ENCODE assay signal across 1 cellular context in the genomic region with DNA sequence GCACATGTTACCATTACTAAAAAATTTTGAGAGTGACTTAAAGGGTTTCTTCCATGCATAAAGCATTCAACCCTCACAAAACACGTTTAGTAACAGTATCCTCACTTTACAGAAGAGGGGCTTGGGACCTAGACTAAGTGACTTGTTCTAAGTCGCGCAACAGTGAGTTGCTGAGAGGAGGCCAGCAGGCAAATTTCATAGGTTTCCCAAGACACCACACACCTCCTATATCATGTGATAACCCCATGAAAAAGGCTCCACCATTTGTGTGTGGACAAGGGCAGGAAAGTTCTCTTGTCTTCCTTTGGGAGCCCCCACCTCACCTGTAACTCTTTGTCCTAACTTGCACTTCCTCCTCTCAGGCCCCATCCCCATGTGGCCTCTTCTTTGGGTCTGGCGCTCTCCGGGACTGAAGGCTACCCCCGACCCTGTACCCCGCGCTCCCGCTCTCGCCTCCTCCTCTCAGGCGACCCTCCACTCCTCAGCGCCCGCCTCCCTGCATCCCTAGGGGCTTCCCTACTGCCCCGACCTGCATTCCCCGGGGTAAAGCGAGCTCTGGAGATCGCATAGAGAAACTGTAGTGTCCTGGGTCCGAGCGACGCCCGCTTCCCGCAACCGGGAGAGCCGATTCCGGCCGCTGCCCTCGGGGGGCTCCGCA.
TF ChIP-seq lines count a peak whose summit lies in the region.

No MANE protein-coding gene starts in this region.

TF ChIP-seq in GM12878, 131 proteins besides CTCF, POLR2A, EP300 and RAD21 (continues in another document):
- TF ChIP-seq CEBPB (IDR thresholded peaks at IDR 0.05; ENCODE audit: borderline replicate concordance in 1 of 2, low read depth in 2 of 2, low read length in 2 of 2) (no peak), NBN (IDR thresholded peaks at IDR 0.05) (no peak), SUZ12 (IDR thresholded peaks at IDR 0.05; ENCODE audit: unreplicated experiment) (no peak), SIN3A (IDR thresholded peaks at IDR 0.05; ENCODE audit: low read depth, low read length) (no peak), MTA2 (IDR thresholded peaks at IDR 0.05; ENCODE audit: low read depth) (no peak), ELK1 (IDR thresholded peaks at IDR 0.05; ENCODE audit: low read depth, low read length) (no peak), EZH2 (IDR thresholded peaks at IDR 0.05; ENCODE audit: borderline replicate concordance, control insufficient read depth, low read depth, low read length) (no peak), SPI1 (IDR thresholded peaks at IDR 0.05; ENCODE audit: borderline replicate concordance, insufficient read depth, low read depth, low read length) (no peak; the same call in 1 of the 2 replicates), KDM1A (IDR thresholded peaks at IDR 0.05; ENCODE audit: borderline replicate concordance) (no peak), NFIC (IDR thresholded peaks at IDR 0.05; ENCODE audit: low read depth, low read length) (no peak), RCOR1 (conservative IDR thresholded peaks at IDR 0.05; ENCODE audit: low read depth, low read length) (no peak), PAX8 (IDR thresholded peaks at IDR 0.05) (no peak), SIX5 (IDR thresholded peaks at IDR 0.05; ENCODE audit: low read depth, low read length, severe bottlenecking) (no peak), HDAC2 (IDR thresholded peaks at IDR 0.05) (0 out of 2 replicates have a peak, but pooled peaks have one; percentile 30), TCF3 (IDR thresholded peaks at IDR 0.05; ENCODE audit: borderline replicate concordance, insufficient read depth, low read depth, low read length) (no peak), BRCA1 (IDR thresholded peaks at IDR 0.05; ENCODE audit: low read depth, low read length) (no peak), JUND (IDR thresholded peaks at IDR 0.05; ENCODE audit: low read depth, low read length) (no peak), BMI1 (IDR thresholded peaks at IDR 0.05; ENCODE audit: borderline replicate concordance) (no peak), EED (IDR thresholded peaks at IDR 0.05; ENCODE audit: low read depth) (no peak), ZNF274 (IDR thresholded peaks at IDR 0.05; ENCODE audit: insufficient read depth, insufficient read length) (no peak), ESRRA (IDR thresholded peaks at IDR 0.05; ENCODE audit: low read length) (no peak), POU2F2 (IDR thresholded peaks at IDR 0.05; ENCODE audit: borderline replicate concordance, low read depth, low read length) (no peak), ASH2L (IDR thresholded peaks at IDR 0.05; ENCODE audit: borderline replicate concordance, low read depth) (no peak), EGR1 (IDR thresholded peaks at IDR 0.05; ENCODE audit: borderline replicate concordance in 1 of 2, low read depth in 2 of 2, low read length in 2 of 2) (no peak), JUNB (IDR thresholded peaks at IDR 0.05) (no peak), TARDBP (IDR thresholded peaks at IDR 0.05; ENCODE audit: borderline replicate concordance) (no peak), SMAD1 (IDR thresholded peaks at IDR 0.05; ENCODE audit: low read depth, partially characterized antibody) (no peak), IRF5 (IDR thresholded peaks at IDR 0.05; ENCODE audit: borderline replicate concordance) (no peak), FOXM1 (IDR thresholded peaks at IDR 0.05; ENCODE audit: low read depth, low read length) (no peak), PKNOX1 (IDR thresholded peaks at IDR 0.05) (peak; percentile 14; the same call in 1 of the 2 replicates), NR2C2 (IDR thresholded peaks at IDR 0.05; ENCODE audit: borderline replicate concordance, control insufficient read depth, insufficient read length, low read depth) (no peak), CHD2 (IDR thresholded peaks at IDR 0.05; ENCODE audit: borderline replicate concordance, low read depth, low read length) (no peak), POLR2AphosphoS2 (IDR thresholded peaks at IDR 0.05; ENCODE audit: low read depth, low read length) (no peak), RAD51 (IDR thresholded peaks at IDR 0.05) (peak; percentile 53), CBX5 (IDR thresholded peaks at IDR 0.05; ENCODE audit: low read depth) (no peak), MYB (IDR thresholded peaks at IDR 0.05; ENCODE audit: borderline replicate concordance, low read depth, low read length) (no peak), USF1 (IDR thresholded peaks at IDR 0.05; ENCODE audit: borderline replicate concordance, extremely low read length, insufficient read depth, low read depth, low read length) (no peak), BCL11A (IDR thresholded peaks at IDR 0.05; ENCODE audit: low read depth, low read length) (no peak), NR2C1 (IDR thresholded peaks at IDR 0.05) (no peak), RELA (IDR thresholded peaks at IDR 0.05; ENCODE audit: borderline replicate concordance, partially characterized antibody) (no peak), BHLHE40 (IDR thresholded peaks at IDR 0.05; ENCODE audit: borderline replicate concordance in 1 of 2, low read depth in 2 of 2, low read length in 1 of 2) (no peak), SREBF2 (IDR thresholded peaks at IDR 0.05; ENCODE audit: low read length) (no peak), POLR2AphosphoS5 (IDR thresholded peaks at IDR 0.05; ENCODE audit: low read length) (no peak), HDAC6 (IDR thresholded peaks at IDR 0.05; ENCODE audit: unreplicated experiment) (no peak), SMAD5 (IDR thresholded peaks at IDR 0.05; ENCODE audit: low read depth) (no peak; the same call in none of the 2 replicates)
- TF ChIP-seq, protein P1, sequence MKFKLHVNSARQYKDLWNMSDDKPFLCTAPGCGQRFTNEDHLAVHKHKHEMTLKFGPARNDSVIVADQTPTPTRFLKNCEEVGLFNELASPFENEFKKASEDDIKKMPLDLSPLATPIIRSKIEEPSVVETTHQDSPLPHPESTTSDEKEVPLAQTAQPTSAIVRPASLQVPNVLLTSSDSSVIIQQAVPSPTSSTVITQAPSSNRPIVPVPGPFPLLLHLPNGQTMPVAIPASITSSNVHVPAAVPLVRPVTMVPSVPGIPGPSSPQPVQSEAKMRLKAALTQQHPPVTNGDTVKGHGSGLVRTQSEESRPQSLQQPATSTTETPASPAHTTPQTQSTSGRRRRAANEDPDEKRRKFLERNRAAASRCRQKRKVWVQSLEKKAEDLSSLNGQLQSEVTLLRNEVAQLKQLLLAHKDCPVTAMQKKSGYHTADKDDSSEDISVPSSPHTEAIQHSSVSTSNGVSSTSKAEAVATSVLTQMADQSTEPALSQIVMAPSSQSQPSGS (IDR thresholded peaks at IDR 0.05; ENCODE audit: low read length): no peak
- TF ChIP-seq, protein P2, sequence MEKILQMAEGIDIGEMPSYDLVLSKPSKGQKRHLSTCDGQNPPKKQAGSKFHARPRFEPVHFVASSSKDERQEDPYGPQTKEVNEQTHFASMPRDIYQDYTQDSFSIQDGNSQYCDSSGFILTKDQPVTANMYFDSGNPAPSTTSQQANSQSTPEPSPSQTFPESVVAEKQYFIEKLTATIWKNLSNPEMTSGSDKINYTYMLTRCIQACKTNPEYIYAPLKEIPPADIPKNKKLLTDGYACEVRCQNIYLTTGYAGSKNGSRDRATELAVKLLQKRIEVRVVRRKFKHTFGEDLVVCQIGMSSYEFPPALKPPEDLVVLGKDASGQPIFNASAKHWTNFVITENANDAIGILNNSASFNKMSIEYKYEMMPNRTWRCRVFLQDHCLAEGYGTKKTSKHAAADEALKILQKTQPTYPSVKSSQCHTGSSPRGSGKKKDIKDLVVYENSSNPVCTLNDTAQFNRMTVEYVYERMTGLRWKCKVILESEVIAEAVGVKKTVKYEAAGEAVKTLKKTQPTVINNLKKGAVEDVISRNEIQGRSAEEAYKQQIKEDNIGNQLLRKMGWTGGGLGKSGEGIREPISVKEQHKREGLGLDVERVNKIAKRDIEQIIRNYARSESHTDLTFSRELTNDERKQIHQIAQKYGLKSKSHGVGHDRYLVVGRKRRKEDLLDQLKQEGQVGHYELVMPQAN (conservative IDR thresholded peaks at IDR 0.05): no peak; the same call in 1 of the 2 replicates
- TF ChIP-seq, protein P3, sequence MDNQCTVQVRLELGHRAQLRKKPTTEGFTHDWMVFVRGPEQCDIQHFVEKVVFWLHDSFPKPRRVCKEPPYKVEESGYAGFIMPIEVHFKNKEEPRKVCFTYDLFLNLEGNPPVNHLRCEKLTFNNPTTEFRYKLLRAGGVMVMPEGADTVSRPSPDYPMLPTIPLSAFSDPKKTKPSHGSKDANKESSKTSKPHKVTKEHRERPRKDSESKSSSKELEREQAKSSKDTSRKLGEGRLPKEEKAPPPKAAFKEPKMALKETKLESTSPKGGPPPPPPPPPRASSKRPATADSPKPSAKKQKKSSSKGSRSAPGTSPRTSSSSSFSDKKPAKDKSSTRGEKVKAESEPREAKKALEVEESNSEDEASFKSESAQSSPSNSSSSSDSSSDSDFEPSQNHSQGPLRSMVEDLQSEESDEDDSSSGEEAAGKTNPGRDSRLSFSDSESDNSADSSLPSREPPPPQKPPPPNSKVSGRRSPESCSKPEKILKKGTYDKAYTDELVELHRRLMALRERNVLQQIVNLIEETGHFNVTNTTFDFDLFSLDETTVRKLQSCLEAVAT (IDR thresholded peaks at IDR 0.05): 0 out of 2 replicates have a peak, but pooled peaks have one; percentile 11
- TF ChIP-seq, protein P4, sequence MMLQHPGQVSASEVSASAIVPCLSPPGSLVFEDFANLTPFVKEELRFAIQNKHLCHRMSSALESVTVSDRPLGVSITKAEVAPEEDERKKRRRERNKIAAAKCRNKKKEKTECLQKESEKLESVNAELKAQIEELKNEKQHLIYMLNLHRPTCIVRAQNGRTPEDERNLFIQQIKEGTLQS (IDR thresholded peaks at IDR 0.05; ENCODE audit: borderline replicate concordance, extremely low read depth, low read depth, low read length): no peak
- TF ChIP-seq, protein P5, sequence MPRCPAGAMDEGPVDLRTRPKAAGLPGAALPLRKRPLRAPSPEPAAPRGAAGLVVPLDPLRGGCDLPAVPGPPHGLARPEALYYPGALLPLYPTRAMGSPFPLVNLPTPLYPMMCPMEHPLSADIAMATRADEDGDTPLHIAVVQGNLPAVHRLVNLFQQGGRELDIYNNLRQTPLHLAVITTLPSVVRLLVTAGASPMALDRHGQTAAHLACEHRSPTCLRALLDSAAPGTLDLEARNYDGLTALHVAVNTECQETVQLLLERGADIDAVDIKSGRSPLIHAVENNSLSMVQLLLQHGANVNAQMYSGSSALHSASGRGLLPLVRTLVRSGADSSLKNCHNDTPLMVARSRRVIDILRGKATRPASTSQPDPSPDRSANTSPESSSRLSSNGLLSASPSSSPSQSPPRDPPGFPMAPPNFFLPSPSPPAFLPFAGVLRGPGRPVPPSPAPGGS (IDR thresholded peaks at IDR 0.05; ENCODE audit: borderline replicate concordance, insufficient read depth, low read depth, low read length, poor library complexity, severe bottlenecking): peak; percentile 9
- TF ChIP-seq, protein P6, sequence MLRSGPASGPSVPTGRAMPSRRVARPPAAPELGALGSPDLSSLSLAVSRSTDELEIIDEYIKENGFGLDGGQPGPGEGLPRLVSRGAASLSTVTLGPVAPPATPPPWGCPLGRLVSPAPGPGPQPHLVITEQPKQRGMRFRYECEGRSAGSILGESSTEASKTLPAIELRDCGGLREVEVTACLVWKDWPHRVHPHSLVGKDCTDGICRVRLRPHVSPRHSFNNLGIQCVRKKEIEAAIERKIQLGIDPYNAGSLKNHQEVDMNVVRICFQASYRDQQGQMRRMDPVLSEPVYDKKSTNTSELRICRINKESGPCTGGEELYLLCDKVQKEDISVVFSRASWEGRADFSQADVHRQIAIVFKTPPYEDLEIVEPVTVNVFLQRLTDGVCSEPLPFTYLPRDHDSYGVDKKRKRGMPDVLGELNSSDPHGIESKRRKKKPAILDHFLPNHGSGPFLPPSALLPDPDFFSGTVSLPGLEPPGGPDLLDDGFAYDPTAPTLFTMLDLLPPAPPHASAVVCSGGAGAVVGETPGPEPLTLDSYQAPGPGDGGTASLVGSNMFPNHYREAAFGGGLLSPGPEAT (IDR thresholded peaks at IDR 0.05; ENCODE audit: low read depth): no peak
- TF ChIP-seq, protein P7, sequence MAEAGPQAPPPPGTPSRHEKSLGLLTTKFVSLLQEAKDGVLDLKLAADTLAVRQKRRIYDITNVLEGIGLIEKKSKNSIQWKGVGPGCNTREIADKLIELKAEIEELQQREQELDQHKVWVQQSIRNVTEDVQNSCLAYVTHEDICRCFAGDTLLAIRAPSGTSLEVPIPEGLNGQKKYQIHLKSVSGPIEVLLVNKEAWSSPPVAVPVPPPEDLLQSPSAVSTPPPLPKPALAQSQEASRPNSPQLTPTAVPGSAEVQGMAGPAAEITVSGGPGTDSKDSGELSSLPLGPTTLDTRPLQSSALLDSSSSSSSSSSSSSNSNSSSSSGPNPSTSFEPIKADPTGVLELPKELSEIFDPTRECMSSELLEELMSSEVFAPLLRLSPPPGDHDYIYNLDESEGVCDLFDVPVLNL (IDR thresholded peaks at IDR 0.05; ENCODE audit: low read depth, low read length): no peak
